In genomic region chr1:154441241-154441888, GRCh38 we compare ENCODE assay signal across 1 cellular context.
TF ChIP-seq lines count a peak whose summit lies in the region.

No MANE protein-coding gene starts in this region.

TF ChIP-seq in GM23338, 12 proteins besides CTCF, POLR2A, EP300 and RAD21 (continued from another document):
- TF ChIP-seq ETS1 (IDR thresholded peaks at IDR 0.05): no peak
- TF ChIP-seq ZNF331 (CRISPR knock-in tag; IDR thresholded peaks at IDR 0.05; ENCODE audit: low read depth): no peak
- TF ChIP-seq, protein P1, sequence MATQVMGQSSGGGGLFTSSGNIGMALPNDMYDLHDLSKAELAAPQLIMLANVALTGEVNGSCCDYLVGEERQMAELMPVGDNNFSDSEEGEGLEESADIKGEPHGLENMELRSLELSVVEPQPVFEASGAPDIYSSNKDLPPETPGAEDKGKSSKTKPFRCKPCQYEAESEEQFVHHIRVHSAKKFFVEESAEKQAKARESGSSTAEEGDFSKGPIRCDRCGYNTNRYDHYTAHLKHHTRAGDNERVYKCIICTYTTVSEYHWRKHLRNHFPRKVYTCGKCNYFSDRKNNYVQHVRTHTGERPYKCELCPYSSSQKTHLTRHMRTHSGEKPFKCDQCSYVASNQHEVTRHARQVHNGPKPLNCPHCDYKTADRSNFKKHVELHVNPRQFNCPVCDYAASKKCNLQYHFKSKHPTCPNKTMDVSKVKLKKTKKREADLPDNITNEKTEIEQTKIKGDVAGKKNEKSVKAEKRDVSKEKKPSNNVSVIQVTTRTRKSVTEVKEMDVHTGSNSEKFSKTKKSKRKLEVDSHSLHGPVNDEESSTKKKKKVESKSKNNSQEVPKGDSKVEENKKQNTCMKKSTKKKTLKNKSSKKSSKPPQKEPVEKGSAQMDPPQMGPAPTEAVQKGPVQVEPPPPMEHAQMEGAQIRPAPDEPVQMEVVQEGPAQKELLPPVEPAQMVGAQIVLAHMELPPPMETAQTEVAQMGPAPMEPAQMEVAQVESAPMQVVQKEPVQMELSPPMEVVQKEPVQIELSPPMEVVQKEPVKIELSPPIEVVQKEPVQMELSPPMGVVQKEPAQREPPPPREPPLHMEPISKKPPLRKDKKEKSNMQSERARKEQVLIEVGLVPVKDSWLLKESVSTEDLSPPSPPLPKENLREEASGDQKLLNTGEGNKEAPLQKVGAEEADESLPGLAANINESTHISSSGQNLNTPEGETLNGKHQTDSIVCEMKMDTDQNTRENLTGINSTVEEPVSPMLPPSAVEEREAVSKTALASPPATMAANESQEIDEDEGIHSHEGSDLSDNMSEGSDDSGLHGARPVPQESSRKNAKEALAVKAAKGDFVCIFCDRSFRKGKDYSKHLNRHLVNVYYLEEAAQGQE (IDR thresholded peaks at IDR 0.05; ENCODE audit: unreplicated experiment): no peak
- TF ChIP-seq CREB1 (CRISPR knock-in tag; IDR thresholded peaks at IDR 0.05; ENCODE audit: low read depth): no peak
- no peak for TF ChIP-seq JUNB (IDR thresholded peaks at IDR 0.05; ENCODE audit: unreplicated experiment)
- TF ChIP-seq ZNF462 (CRISPR knock-in tag; IDR thresholded peaks at IDR 0.05): no peak
- TF ChIP-seq NANOG (IDR thresholded peaks at IDR 0.05; ENCODE audit: borderline replicate concordance): no peak
- TF ChIP-seq POLR2AphosphoS5 (IDR thresholded peaks at IDR 0.05; ENCODE audit: low read depth): no peak
